ENCODE assay signal across 8 cellular contexts in genomic region chr6:107712523-107713213, GRCh38.
A peak's percentile ranks its signal among the peaks of the same experiment; 100 is the strongest.
DNase-seq lines count a peak whose midpoint lies in the region; ATAC-seq and TF ChIP-seq lines count a peak whose summit lies in the region.

No MANE protein-coding gene starts in this region.

- H3K27me3 Mint-ChIP-seq in T-helper 17 cell, result no peaks in the 10 kb centered on the region
- H3K27me3 Mint-ChIP-seq in Calu3 (ENCODE audit: unreplicated experiment), result peaks cover 64% of the 10 kb centered on the region

- H3K27ac ChIP-seq in suprapubic skin, result no peak overlapping the region

- no peak for TF ChIP-seq EP300 in suprapubic skin (IDR thresholded peaks at IDR 0.05)

- TF ChIP-seq POLR2A in suprapubic skin (IDR thresholded peaks at IDR 0.05), result no peak

- peak overlapping the region; percentile 20 for H3K4me3 ChIP-seq in suprapubic skin

- BruUV-seq in Calu3 (replicated peaks; lab: Mats Ljungman, UMichigan), result no TSS peak

- DNase-seq in cardiac septum (ENCODE audit: low spot score) (peak; percentile 49), Right ventricle myocardium superior (no peak), T-helper 17 cell (no peak), left cardiac atrium (no peak), suprapubic skin (ENCODE audit: low spot score in 2 of 2) (no peak), Calu3 (no peak), NCI-H2196 (lab: John Stamatoyannopoulos, UW; ENCODE audit: unreplicated experiment) (no peak)

- H3K4me3 Mint-ChIP-seq in T-helper 17 cell (peak overlapping the region; percentile 81), Calu3 (ENCODE audit: low read depth, unreplicated experiment) (no peak overlapping the region)

- peaks cover 4% of the 10 kb centered on the region for H3K27me3 ChIP-seq in suprapubic skin

- CTCF ChIA-PET in Calu3 (lab: Charles Lee), result no interaction called here

- TF ChIP-seq CTCF in suprapubic skin (IDR thresholded peaks at IDR 0.05) (no peak), Calu3 (IDR thresholded peaks at IDR 0.05; ENCODE audit: unreplicated experiment) (no peak)

- H3K36me3 Mint-ChIP-seq in T-helper 17 cell (ENCODE audit: low read depth), result peaks cover 2% of the 10 kb centered on the region
- no peaks in the 10 kb centered on the region for H3K36me3 Mint-ChIP-seq in Calu3 (ENCODE audit: insufficient read depth, unreplicated experiment)

- H3K4me1 Mint-ChIP-seq in T-helper 17 cell (peaks cover 46% of the 10 kb centered on the region), Calu3 (ENCODE audit: low read depth, unreplicated experiment) (peaks cover 7% of the 10 kb centered on the region)

- H3K27ac Mint-ChIP-seq in T-helper 17 cell (peak overlapping the region; percentile 83), Calu3 (ENCODE audit: unreplicated experiment) (no peak overlapping the region)

- H3K9me3 ChIP-seq in T-helper 17 cell (ENCODE audit: control insufficient read depth, low read length, poor library complexity, severe bottlenecking) (no peaks in the 10 kb centered on the region), suprapubic skin (no peaks in the 10 kb centered on the region)

- intact Hi-C loops in cardiac septum (cut with DNase I) (no loop called here), Right ventricle myocardium superior (cut with DNase I) (no loop called here), left cardiac atrium (cut with DNase I) (no loop called here), Calu3 (cut with micrococcal nuclease; ENCODE audit: unreplicated experiment) (no loop called here)

- no peaks in the 10 kb centered on the region for H3K9me3 Mint-ChIP-seq in Calu3 (ENCODE audit: low read depth, unreplicated experiment)

- peaks cover 13% of the 10 kb centered on the region for H3K4me1 ChIP-seq in suprapubic skin

- ATAC-seq in Right ventricle myocardium superior (ENCODE audit: poor library complexity) (no peak), T-helper 17 cell (no peak), left cardiac atrium (peak; percentile 7 to 44), GM19463 (IDR thresholded peaks at IDR 0.05; ENCODE audit: unreplicated experiment) (no peak)

- 17% methylated on average over 7 of the region's 7 CpGs for WGBS in suprapubic skin

- no peaks in the 10 kb centered on the region for H3K36me3 ChIP-seq in suprapubic skin

Comparison
In these comparisons a context has a peak if more than half of its experiments do, and no peak if none do; other contexts are left out.
1. ATAC-seq: peak in left cardiac atrium (2 of 2); none in Right ventricle myocardium superior (single experiment), T-helper 17 cell (single experiment) and GM19463 (single experiment).